Comparison of ENCODE assay signal across 11 cellular contexts in the genomic region with DNA sequence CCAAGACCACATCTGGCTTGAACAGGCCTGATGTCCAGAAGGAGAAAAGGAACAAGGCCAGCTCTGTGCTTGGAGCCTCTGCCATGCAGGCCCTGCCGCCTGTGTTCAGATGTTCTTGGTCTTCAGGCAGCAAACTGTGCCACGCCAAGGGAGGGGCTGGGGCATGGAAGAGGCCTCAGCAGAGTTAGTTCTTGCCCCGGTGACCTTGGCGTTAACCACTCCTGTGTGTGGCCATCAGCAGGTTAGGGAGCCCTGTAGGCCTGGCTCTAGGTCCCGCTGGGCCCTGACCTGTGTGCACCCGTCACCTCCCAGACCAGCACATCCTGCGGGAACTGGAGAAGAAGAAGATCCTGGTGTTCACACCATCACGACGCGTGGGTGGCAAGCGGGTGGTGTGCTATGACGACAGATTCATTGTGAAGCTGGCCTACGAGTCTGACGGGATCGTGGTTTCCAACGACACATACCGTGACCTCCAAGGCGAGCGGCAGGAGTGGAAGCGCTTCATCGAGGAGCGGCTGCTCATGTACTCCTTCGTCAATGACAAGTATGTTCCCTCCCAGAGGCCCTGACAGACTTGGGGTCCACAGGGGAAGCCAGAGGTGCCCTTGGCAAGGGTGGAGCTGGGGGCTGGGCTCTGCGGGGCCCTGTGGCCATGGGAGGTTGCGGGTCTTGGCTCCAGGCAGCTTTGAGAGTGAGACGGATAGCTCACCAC. TPM values are rescaled to one million over a fixed set of nuclear protein-coding genes. Genes with fewer than 3 reads are reported as not detected.
DNase-seq lines count a peak whose midpoint lies in the region.
"Had no signal": no experiment of that assay in that cellular context is flagged by ENCODE, and none has a peak within 500 bp of the region (broad histone marks: within the 10 kb centered on the region; RNA-seq: fewer than 3 reads in every experiment).

No MANE protein-coding gene starts in this region.

- DNase-seq in activated CD8-positive, alpha-beta memory T cell treated with anti-CD3 and anti-CD28 coated beads, Interleukin-2, amount 50 U/mL, for 4 hours, result peak; percentile 34
- DNase-seq in immature natural killer cell (no peak), NCI-H2107 treated with DMSO at 0.1 percent for 48 hours (lab: John Stamatoyannopoulos, UW; ENCODE audit: unreplicated experiment) (no peak), iPS-NIHi7 (ENCODE audit: extremely low spot score) (no peak), ACHN (no peak)
- DNase-seq: endodermal cell, GDM1, NCI-H1092, OCI-M1 had no signal

- H3K36me3 Mint-ChIP-seq in IgD-negative memory B cell (peaks cover 9% of the 10 kb centered on the region), immature natural killer cell (peaks cover 2 to 27% (median 10%) of the 10 kb centered on the region in 3 donors)
- H3K36me3 Mint-ChIP-seq in stimulated activated naive CD8-positive, alpha-beta T cell treated with anti-CD3 and anti-CD28 coated beads, Interleukin-15, Interleukin-2, amounts not matched to agents 100 ng/mL and 50 ng/mL, for 24 hours (ENCODE audit: low read depth), result peaks cover 56% of the 10 kb centered on the region

- H3K4me3 Mint-ChIP-seq in IgD-negative memory B cell, result peak overlapping the region in 3 of 4 donors; percentile 17 to 51 (median 45)
- peak overlapping the region; percentile 23 to 64 (median 38) for H3K4me3 Mint-ChIP-seq in immature natural killer cell
- H3K4me3 Mint-ChIP-seq in stimulated activated naive CD8-positive, alpha-beta T cell treated with anti-CD3 and anti-CD28 coated beads, Interleukin-15, Interleukin-2, amounts not matched to agents 100 ng/mL and 50 ng/mL, for 24 hours, result peak overlapping the region; percentile 98
- H3K4me3 Mint-ChIP-seq: endodermal cell had no signal

- in situ Hi-C loops in ACHN (cut with HindIII; ENCODE audit: low pct_ligation_motif_present, low pct_unique_long_range_greater_than_20kb, low sequenced_read_pairs), result no loop called here

- H3K27me3 Mint-ChIP-seq in IgD-negative memory B cell, result no peaks in the 10 kb centered on the region
- H3K27me3 Mint-ChIP-seq in immature natural killer cell (ENCODE audit: low read depth in 3 of 3), result peaks cover 13 to 37% (median 17%) of the 10 kb centered on the region in 3 donors
- H3K27me3 Mint-ChIP-seq in stimulated activated naive CD8-positive, alpha-beta T cell treated with anti-CD3 and anti-CD28 coated beads, Interleukin-15, Interleukin-2, amounts not matched to agents 100 ng/mL and 50 ng/mL, for 24 hours, result no peaks in the 10 kb centered on the region

- H3K27ac Mint-ChIP-seq in IgD-negative memory B cell (peak overlapping the region; percentile 76 to 100 (median 87)), immature natural killer cell (peak overlapping the region; percentile 77 to 99 (median 99))
- H3K27ac Mint-ChIP-seq in stimulated activated naive CD8-positive, alpha-beta T cell treated with anti-CD3 and anti-CD28 coated beads, Interleukin-15, Interleukin-2, amounts not matched to agents 100 ng/mL and 50 ng/mL, for 24 hours, result peak overlapping the region; percentile 83

- H3K9me3 Mint-ChIP-seq in IgD-negative memory B cell (no peaks in the 10 kb centered on the region), immature natural killer cell (no peaks in the 10 kb centered on the region)
- no peaks in the 10 kb centered on the region for H3K9me3 Mint-ChIP-seq in stimulated activated naive CD8-positive, alpha-beta T cell treated with anti-CD3 and anti-CD28 coated beads, Interleukin-15, Interleukin-2, amounts not matched to agents 100 ng/mL and 50 ng/mL, for 24 hours
- H3K9me3 Mint-ChIP-seq: endodermal cell had no signal

- H3K4me1 Mint-ChIP-seq in IgD-negative memory B cell (peaks cover 13 to 17% (median 15%) of the 10 kb centered on the region in 3 donors), immature natural killer cell (peaks cover 51 to 57% of the 10 kb centered on the region in 2 donors)
- H3K4me1 Mint-ChIP-seq in stimulated activated naive CD8-positive, alpha-beta T cell treated with anti-CD3 and anti-CD28 coated beads, Interleukin-15, Interleukin-2, amounts not matched to agents 100 ng/mL and 50 ng/mL, for 24 hours (ENCODE audit: low read depth), result peaks cover 47% of the 10 kb centered on the region

RNA-seq across cellular contexts. Expression of a gene that starts 7.1 kb away (rescaled TPM):
- polyA plus RNA-seq in IgD-negative memory B cell (20.6 TPM), immature natural killer cell (10 to 100 TPM in 2 of 3 donors, 1 to 10 TPM in 1; 9.6 to 14.6 (median 13.1) TPM)

RNA-seq across cellular contexts. Expression of a gene that starts 33.1 kb away (rescaled TPM):
- 151 TPM for polyA plus RNA-seq in IgD-negative memory B cell
- polyA plus RNA-seq in immature natural killer cell, result 100 to 1,000 TPM; 147 to 185 (median 181) TPM

Comparison
In these comparisons a context has a peak if more than half of its experiments do, and no peak if none do; other contexts are left out.
1. H3K4me3 Mint-ChIP-seq: peak in every context shown above with its lines; median percentile 98 in stimulated activated naive CD8-positive, alpha-beta T cell treated with anti-CD3 and anti-CD28 coated beads, Interleukin-15, Interleukin-2, amounts not matched to agents 100 ng/mL and 50 ng/mL, for 24 hours; 45 in IgD-negative memory B cell; 38 in immature natural killer cell.